Comparison of ENCODE assay signal across 15 cellular contexts in genomic region chr4:19063662-19064061, GRCh38.
DNase-seq lines count a peak whose midpoint lies in the region; ATAC-seq and TF ChIP-seq lines count a peak whose summit lies in the region.
"Had no signal": no experiment of that assay in that cellular context is flagged by ENCODE, and none has a peak within 500 bp of the region (broad histone marks: within the 10 kb centered on the region; RNA-seq: fewer than 3 reads in every experiment).

No MANE protein-coding gene starts in this region.

- POLR2A ChIA-PET in HEK293 (lab: Yijun Ruan, JAX), result no interaction called here

- peaks cover 4% of the 10 kb centered on the region for H3K27me3 Mint-ChIP-seq in endodermal cell (ENCODE audit: insufficient read depth)
- H3K27me3 Mint-ChIP-seq: CD4-positive, CD25-positive, alpha-beta regulatory T cell; IgD-negative memory B cell had no signal

- DNase-seq in EL (peak; percentile 2), endodermal cell (peak; percentile 65), mucosa of descending colon (no peak), GM10266 (ENCODE audit: extremely low spot score) (no peak)
- DNase-seq: 8988T; CD4-positive, CD25-positive, alpha-beta regulatory T cell; DMS53; GM23248; H7; KG1 had no signal

- intact Hi-C loops in mucosa of descending colon (cut with DNase I, micrococcal nuclease), result no loop called here

- no peak overlapping the region for H3K27ac ChIP-seq in HEK293 (ENCODE audit: extremely low read depth, low read depth, low read length)
- no peak overlapping the region for H3K27ac ChIP-seq in endodermal cell (ENCODE audit: low read depth, low read length)
- H3K27ac ChIP-seq: BLaER1 treated with 17β-estradiol and CSF1 and Interleukin-3, amounts not matched to agents 10 nM and 100 nM; GM23248 had no signal

- H3K9ac ChIP-seq in endodermal cell (ENCODE audit: extremely low read depth, low read length, poor library complexity, severe bottlenecking), result no peak overlapping the region
- H3K9ac ChIP-seq: BLaER1 treated with 17β-estradiol and CSF1 and Interleukin-3, amounts not matched to agents 10 nM and 100 nM; GM23248 had no signal

- H3K36me3 Mint-ChIP-seq in endodermal cell (ENCODE audit: low read depth), result peaks cover 19% of the 10 kb centered on the region
- H3K36me3 Mint-ChIP-seq: CD4-positive, CD25-positive, alpha-beta regulatory T cell; IgD-negative memory B cell had no signal

- no peaks in the 10 kb centered on the region for H3K4me1 Mint-ChIP-seq in endodermal cell
- H3K4me1 Mint-ChIP-seq: CD4-positive, CD25-positive, alpha-beta regulatory T cell; IgD-negative memory B cell had no signal

- no peaks in the 10 kb centered on the region for H3K9me3 ChIP-seq in HEK293 (ENCODE audit: control insufficient read depth, insufficient read depth, low read depth, low read length)
- H3K9me3 ChIP-seq in endodermal cell (ENCODE audit: control insufficient read depth, low read length), result peaks cover 33% of the 10 kb centered on the region
- H3K9me3 ChIP-seq in mucosa of descending colon, result peaks cover 9% of the 10 kb centered on the region

- H3K27me3 ChIP-seq in endodermal cell (ENCODE audit: control insufficient read depth, insufficient read depth, low read length, poor library complexity, severe bottlenecking), result no peaks in the 10 kb centered on the region
- H3K27me3 ChIP-seq: BLaER1 treated with 17β-estradiol and CSF1 and Interleukin-3, amounts not matched to agents 10 nM and 100 nM had no signal

- TF ChIP-seq CTCF in HEK293 (tag by site-specific recombination; IDR thresholded peaks at IDR 0.05), result no peak
- no peak for TF ChIP-seq CTCF in endodermal cell (conservative IDR thresholded peaks at IDR 0.05)
- TF ChIP-seq CTCF in mucosa of descending colon (IDR thresholded peaks at IDR 0.05), result no peak
- no peak for TF ChIP-seq CTCF in GM10266 (IDR thresholded peaks at IDR 0.05; ENCODE audit: control insufficient read depth, insufficient read depth, low read depth, missing control alignments)

- H3K4me3 ChIP-seq in HEK293 (ENCODE audit: low read depth, low read length), result no peak overlapping the region
- no peak overlapping the region for H3K4me3 ChIP-seq in endodermal cell (ENCODE audit: low read length)
- H3K4me3 ChIP-seq in mucosa of descending colon, result no peak overlapping the region
- H3K4me3 ChIP-seq: BLaER1 treated with 17β-estradiol and CSF1 and Interleukin-3, amounts not matched to agents 10 nM and 100 nM; GM23248 had no signal

- CTCF ChIA-PET in HEK293 (lab: Yijun Ruan, JAX), result no interaction called here

- H3K36me3 ChIP-seq in HEK293 (ENCODE audit: control insufficient read depth in 2 of 2, insufficient read depth in 1 of 2, low read length in 2 of 2) (no peaks in the 10 kb centered on the region), endodermal cell (ENCODE audit: control insufficient read depth, insufficient read depth, low read length) (no peaks in the 10 kb centered on the region), mucosa of descending colon (ENCODE audit: low read depth) (no peaks in the 10 kb centered on the region)
- H3K36me3 ChIP-seq: BLaER1 treated with 17β-estradiol and CSF1 and Interleukin-3, amounts not matched to agents 10 nM and 100 nM had no signal

- no peak overlapping the region for H3K4me3 Mint-ChIP-seq in endodermal cell
- H3K4me3 Mint-ChIP-seq: CD4-positive, CD25-positive, alpha-beta regulatory T cell; IgD-negative memory B cell had no signal

- peaks cover 66% of the 10 kb centered on the region for H3K9me3 Mint-ChIP-seq in endodermal cell

- no peaks in the 10 kb centered on the region for H3K4me1 ChIP-seq in HEK293 (ENCODE audit: control insufficient read depth, insufficient read depth, low read length)
- no peaks in the 10 kb centered on the region for H3K4me1 ChIP-seq in endodermal cell (ENCODE audit: control insufficient read depth, insufficient read depth, low read length)
- no peaks in the 10 kb centered on the region for H3K4me1 ChIP-seq in mucosa of descending colon (ENCODE audit: low read depth)
- H3K4me1 ChIP-seq: BLaER1 treated with 17β-estradiol and CSF1 and Interleukin-3, amounts not matched to agents 10 nM and 100 nM had no signal

- WGBS in endodermal cell (ENCODE audit: insufficient coverage in 1 of 2, insufficient read length in 1 of 2), 2 experiments, result 89 to 91% methylated on average over 5 of the region's 5 CpGs

- no peak overlapping the region for H3K27ac Mint-ChIP-seq in endodermal cell
- H3K27ac Mint-ChIP-seq: CD4-positive, CD25-positive, alpha-beta regulatory T cell; IgD-negative memory B cell had no signal

- peak; percentile 19 for ATAC-seq in mucosa of descending colon
- ATAC-seq in HG03354 (IDR thresholded peaks at IDR 0.05; ENCODE audit: poor library complexity, severe bottlenecking, unreplicated experiment), result no peak
- no peak for ATAC-seq in HG03469 (IDR thresholded peaks at IDR 0.05; ENCODE audit: unreplicated experiment)

TF ChIP-seq in HEK293, 187 proteins besides CTCF, POLR2A, EP300 and RAD21:
- peak; percentile 16; the same call in 1 of the 2 replicates for TF ChIP-seq TRIM28 (IDR thresholded peaks at IDR 0.05; ENCODE audit: borderline replicate concordance, low read length)
- TF ChIP-seq ZNF776 (tag by site-specific recombination; IDR thresholded peaks at IDR 0.05; ENCODE audit: borderline replicate concordance), result no peak
- TF ChIP-seq ZNF610 (tag by site-specific recombination; IDR thresholded peaks at IDR 0.05; ENCODE audit: borderline replicate concordance), result no peak
- TF ChIP-seq SETDB1 (IDR thresholded peaks at IDR 0.05; ENCODE audit: insufficient read length, low read length), result peak; percentile 63

Comparison
In these comparisons a context has a peak if more than half of its experiments do, and no peak if none do; other contexts are left out.
1. DNase-seq: peak in EL (single experiment) and endodermal cell (single experiment); none in mucosa of descending colon (0 of 3) and GM10266 (single experiment).